Comparison of ENCODE assay signal across 14 cellular contexts in the genomic region with DNA sequence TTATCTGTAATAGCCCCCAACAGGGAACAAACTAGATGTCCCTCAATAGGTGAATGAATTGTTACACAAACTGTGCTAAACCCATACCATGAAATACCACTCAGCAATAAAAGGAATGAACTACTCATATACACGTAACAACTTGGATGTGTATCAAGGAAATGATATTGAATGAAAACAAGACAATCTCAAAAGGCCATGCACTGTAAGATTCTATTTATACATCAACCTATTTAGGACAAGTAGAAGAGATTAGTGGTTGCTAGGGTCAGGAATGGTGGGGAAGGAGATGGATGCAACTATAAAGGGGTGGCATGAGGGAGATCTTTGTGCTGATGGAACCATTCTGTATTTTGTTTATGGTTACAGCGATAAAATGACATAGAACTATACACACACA. TPM values are rescaled to one million over a fixed set of nuclear protein-coding genes. Genes with fewer than 3 reads are reported as not detected.
DNase-seq lines count a peak whose midpoint lies in the region; ATAC-seq and TF ChIP-seq lines count a peak whose summit lies in the region.
"Had no signal": no experiment of that assay in that cellular context is flagged by ENCODE, and none has a peak within 500 bp of the region (broad histone marks: within the 10 kb centered on the region; RNA-seq: fewer than 3 reads in every experiment).

No MANE protein-coding gene starts in this region.

- no peak for TF ChIP-seq POLR2A in IMR-90 (IDR thresholded peaks at IDR 0.05; ENCODE audit: low read depth, low read length)

- H3K27me3 ChIP-seq in heart right ventricle, result no peaks in the 10 kb centered on the region
- no peaks in the 10 kb centered on the region for H3K27me3 ChIP-seq in right cardiac atrium (ENCODE audit: control insufficient read depth, insufficient read depth)
- H3K27me3 ChIP-seq in IMR-90 (ENCODE audit: control insufficient read depth, insufficient read depth, low read length), result no peaks in the 10 kb centered on the region
- H3K27me3 ChIP-seq in psoas muscle (ENCODE audit: insufficient read depth in 3 of 3, low read length in 2 of 3), result no peaks in the 10 kb centered on the region

- H3K18ac ChIP-seq in IMR-90 (ENCODE audit: low read depth, low read length), result no peak overlapping the region

- ATAC-seq in heart right ventricle, result peak in 5 of 8 donors; percentile 30 to 69 (median 60)
- ATAC-seq in right cardiac atrium, result no peak
- ATAC-seq in IMR-90 (ENCODE audit: low read depth), result no peak
- peak; percentile 30 to 61 (median 44) for ATAC-seq in psoas muscle

- H2AFZ ChIP-seq in IMR-90 (replicated peaks; ENCODE audit: low read length, poor library complexity), result no peak overlapping the region

- H4K5ac ChIP-seq in IMR-90 (ENCODE audit: low read depth, low read length), result no peak overlapping the region

- no peak overlapping the region for H3K4ac ChIP-seq in IMR-90 (ENCODE audit: low read depth, low read length)

- H3K23ac ChIP-seq in IMR-90 (ENCODE audit: low read depth, low read length), result no peak overlapping the region

- intact Hi-C loops in heart right ventricle (cut with DNase I) (no loop called here), right cardiac atrium (cut with DNase I) (no loop called here), IMR-90 (cut with micrococcal nuclease) (no loop called here), psoas muscle (cut with DNase I) (no loop called here)

- DNase-seq in heart right ventricle (no peak), right cardiac atrium (no peak), IMR-90 (peak; percentile 15), choroid plexus epithelial cell (ENCODE audit: low read depth) (peak; percentile 21), psoas muscle (no peak), NCI-H2081 (lab: John Stamatoyannopoulos, UW) (no peak), 8988T (no peak)
- DNase-seq: KG1, NCI-H1417 treated with DMSO at 0.1 percent for 48 hours, NCI-H2029, NCI-H748 treated with DMSO at 0.1 percent for 48 hours had no signal

- dilution Hi-C loops in IMR-90 (cut with HindIII; ENCODE audit: low sequenced_read_pairs, unreplicated experiment), result no loop called here

- no peak overlapping the region for H3K9ac ChIP-seq in IMR-90 (ENCODE audit: low read depth, low read length)

- H3K56ac ChIP-seq in IMR-90 (ENCODE audit: extremely low read depth, insufficient read depth, low read length), result no peak overlapping the region

- no peak overlapping the region for H4K91ac ChIP-seq in IMR-90 (ENCODE audit: insufficient read depth, low read depth, low read length)

- no TSS peak for BruUV-seq in IMR-90 (replicated peaks; lab: Mats Ljungman, UMichigan)

- no peak overlapping the region for H2BK5ac ChIP-seq in IMR-90 (ENCODE audit: low read depth, low read length, poor library complexity, severe bottlenecking)

- no peak overlapping the region for H4K8ac ChIP-seq in IMR-90 (ENCODE audit: low read depth in 2 of 2, low read length in 2 of 2)

- WGBS in heart right ventricle, 2 donors, result 74 to 75% methylated on average over 2 of the region's 2 CpGs
- 73% methylated on average over 2 of the region's 2 CpGs for WGBS in right cardiac atrium
- no CpG with 5 or more reads among the region's 2 CpGs for WGBS in IMR-90 (ENCODE audit: extremely low coverage in 2 of 2, insufficient read length in 1 of 2), 2 experiments
- WGBS in psoas muscle, 3 donors, result 59 to 73% (median 61%) methylated on average over 2 of the region's 2 CpGs

- no peaks in the 10 kb centered on the region for H3K9me1 ChIP-seq in IMR-90 (ENCODE audit: insufficient read depth, low read length)

- H2BK20ac ChIP-seq in IMR-90 (ENCODE audit: low read depth, low read length), result no peak overlapping the region

- no peak overlapping the region for H2BK120ac ChIP-seq in IMR-90 (ENCODE audit: low read depth, low read length)

- no peak overlapping the region for H2BK15ac ChIP-seq in IMR-90 (ENCODE audit: low read depth, low read length)

- H3K9me3 ChIP-seq in heart right ventricle, result no peaks in the 10 kb centered on the region
- H3K9me3 ChIP-seq in right cardiac atrium (ENCODE audit: control insufficient read depth, low read length), result no peaks in the 10 kb centered on the region
- no peaks in the 10 kb centered on the region for H3K9me3 ChIP-seq in IMR-90 (ENCODE audit: control insufficient read depth, insufficient read depth, low read length)
- H3K9me3 ChIP-seq in psoas muscle, result no peaks in the 10 kb centered on the region
- H3K9me3 ChIP-seq: HAP-1 had no signal

- in situ Hi-C loops in IMR-90 (cut with MboI; ENCODE audit: low sequenced_read_pairs), result no loop called here

- H3K4me1 ChIP-seq in heart right ventricle (peaks cover 0 to 14% (median 6%) of the 10 kb centered on the region in 9 donors), right cardiac atrium (ENCODE audit: control insufficient read depth, insufficient read depth, low read length) (peaks cover 1% of the 10 kb centered on the region), IMR-90 (ENCODE audit: control insufficient read depth, insufficient read depth, low read length) (no peaks in the 10 kb centered on the region), psoas muscle (peaks cover 19% of the 10 kb centered on the region)

- H2AK5ac ChIP-seq in IMR-90 (ENCODE audit: low read depth, low read length), result no peak overlapping the region

- no peak overlapping the region for H3K4me3 ChIP-seq in heart right ventricle
- H3K4me3 ChIP-seq in right cardiac atrium (ENCODE audit: low read length), result no peak overlapping the region
- H3K4me3 ChIP-seq in IMR-90 (ENCODE audit: insufficient read depth, low read depth, low read length), result no peak overlapping the region
- no peak overlapping the region for H3K4me3 ChIP-seq in choroid plexus epithelial cell (ENCODE audit: low read depth, low read length)
- H3K4me3 ChIP-seq in psoas muscle, result no peak overlapping the region
- H3K4me3 ChIP-seq: HAP-1 had no signal

- peaks cover 12 to 16% of the 10 kb centered on the region in 2 experiments for H3K79me1 ChIP-seq in IMR-90 (ENCODE audit: low read depth in 1 of 2, low read length in 2 of 2)

- no peaks in the 10 kb centered on the region for H4K20me1 ChIP-seq in IMR-90 (ENCODE audit: insufficient read depth, low read length)

- H3K14ac ChIP-seq in IMR-90 (replicated peaks; ENCODE audit: low read depth, low read length), result no peak overlapping the region

- peak overlapping the region in 3 of 10 donors; percentile 26 to 45 (median 39) for H3K27ac ChIP-seq in heart right ventricle
- no peak overlapping the region for H3K27ac ChIP-seq in right cardiac atrium (ENCODE audit: low read length)
- no peak overlapping the region for H3K27ac ChIP-seq in IMR-90 (ENCODE audit: insufficient read depth, low read length)
- H3K27ac ChIP-seq in psoas muscle, result peak overlapping the region; percentile 66

- POLR2A ChIA-PET in IMR-90 (lab: Charles Lee; ENCODE audit: unreplicated experiment), result no interaction called here

- peaks cover 0 to 55% (median 37%) of the 10 kb centered on the region in 9 donors for H3K36me3 ChIP-seq in heart right ventricle
- H3K36me3 ChIP-seq in IMR-90 (ENCODE audit: control insufficient read depth, insufficient read depth, low read length), result peaks cover 33% of the 10 kb centered on the region
- H3K36me3 ChIP-seq in psoas muscle (ENCODE audit: insufficient read depth in 1 of 2, low read depth in 1 of 2), result peaks cover 5 to 37% of the 10 kb centered on the region in 2 donors

- no peak overlapping the region for H2AK9ac ChIP-seq in IMR-90 (replicated peaks; ENCODE audit: low read depth, low read length, poor library complexity)

- H3K4me2 ChIP-seq in IMR-90 (ENCODE audit: low read depth, low read length), result no peak overlapping the region

- TF ChIP-seq RAD21 in IMR-90 (IDR thresholded peaks at IDR 0.05; ENCODE audit: low read length), result no peak

- TF ChIP-seq CTCF in heart right ventricle (IDR thresholded peaks at IDR 0.05), result no peak
- TF ChIP-seq CTCF in IMR-90 (conservative IDR thresholded peaks at IDR 0.05; ENCODE audit: low read depth, low read length), result no peak
- no peak for TF ChIP-seq CTCF in choroid plexus epithelial cell (conservative IDR thresholded peaks at IDR 0.05; ENCODE audit: low read depth, low read length)
- TF ChIP-seq CTCF in psoas muscle (IDR thresholded peaks at IDR 0.05), result no peak

- CTCF ChIA-PET in IMR-90 (lab: Yijun Ruan, JAX), result no interaction called here

TF ChIP-seq in IMR-90, 13 proteins besides CTCF, POLR2A, EP300 and RAD21:
- TF ChIP-seq CEBPB (IDR thresholded peaks at IDR 0.05; ENCODE audit: low read depth, low read length), result no peak
- no peak for TF ChIP-seq BHLHE40 (IDR thresholded peaks at IDR 0.05; ENCODE audit: low read depth, low read length)

RNA-seq across cellular contexts. Expression of gene KANSL3, which starts 47.1 kb away (rescaled TPM):
- total RNA-seq in heart right ventricle, result 10 to 100 TPM; 25.4 to 38.1 (median 31.7) TPM
- 10 to 100 TPM; 12.5 to 21.8 TPM for polyA plus RNA-seq in heart right ventricle
- total RNA-seq in right cardiac atrium, result 10 to 100 TPM; 33.9 to 40.9 (median 34.8) TPM
- polyA plus RNA-seq in right cardiac atrium, result 14.5 TPM
- total RNA-seq in IMR-90 (2012; rRNA removed), result 25.0 and 26.3 TPM in 2 replicates
- 19.5 and 22.2 TPM in 2 replicates for polyA plus RNA-seq in IMR-90 (2012; rRNA removed)
- polyA plus RNA-seq in IMR-90 (2012; cell fraction: cytosol; rRNA removed), result 8.4 and 8.6 TPM in 2 replicates
- 41.0 and 52.4 TPM in 2 replicates for polyA plus RNA-seq in IMR-90 (2012; cell fraction: nucleus; rRNA removed; ENCODE audit: low replicate concordance)
- total RNA-seq in psoas muscle, result 10 to 100 TPM; 49.2 to 55.3 (median 50.6) TPM
- 100 to 1,000 TPM in 1 of 3 donors, 10 to 100 TPM in 2; 25.9 to 101 (median 32.6) TPM for polyA plus RNA-seq in psoas muscle

RNA-seq across cellular contexts. Expression of gene FER1L5, which starts 51.5 kb away (rescaled TPM):
- total RNA-seq in heart right ventricle (under 1 TPM in 5 of 10 donors, not detected in 5; 0.04 to 0.14 (median 0.07) TPM), right cardiac atrium (under 1 TPM in 3 of 4 donors, not detected in 1; 0.11 to 0.17 (median 0.15) TPM), IMR-90 (2012; rRNA removed) (0.28 and 0.36 TPM in 2 replicates), psoas muscle (not detected)
- polyA plus RNA-seq in heart right ventricle (under 1 TPM; 0.01 to 0.07 TPM), right cardiac atrium (0.05 TPM), IMR-90 (2012; rRNA removed) (0.09 and 0.15 TPM in 2 replicates), psoas muscle (under 1 TPM in 1 of 3 donors, not detected in 2; 0.01 TPM)
- under 0.01 and 0.03 TPM in 2 replicates for polyA plus RNA-seq in IMR-90 (2012; cell fraction: cytosol; rRNA removed)
- 0.38 and 0.86 TPM in 2 replicates for polyA plus RNA-seq in IMR-90 (2012; cell fraction: nucleus; rRNA removed; ENCODE audit: low replicate concordance)
- total RNA-seq: NCI-H460, RPMI7951 had no signal

RNA-seq across cellular contexts. Expression of gene ARID5A, which starts 54.5 kb away (rescaled TPM):
- total RNA-seq in heart right ventricle, result 100 to 1,000 TPM in 1 of 10 donors, 10 to 100 TPM in 9; 12.0 to 121 (median 43.5) TPM
- polyA plus RNA-seq in heart right ventricle, result 10 to 100 TPM; 35.0 to 42.9 TPM
- 10 to 100 TPM; 13.0 to 28.0 (median 19.3) TPM for total RNA-seq in right cardiac atrium
- 31.8 TPM for polyA plus RNA-seq in right cardiac atrium
- total RNA-seq in IMR-90 (2012; rRNA removed), result 2.2 and 2.3 TPM in 2 replicates
- 6.7 and 7.2 TPM in 2 replicates for polyA plus RNA-seq in IMR-90 (2012; rRNA removed)
- polyA plus RNA-seq in IMR-90 (2012; cell fraction: cytosol; rRNA removed), result 4.4 and 7.1 TPM in 2 replicates
- polyA plus RNA-seq in IMR-90 (2012; cell fraction: nucleus; rRNA removed; ENCODE audit: low replicate concordance), result 9.5 and 20.2 TPM in 2 replicates
- 10 to 100 TPM; 25.7 to 73.6 (median 37.8) TPM for total RNA-seq in psoas muscle
- 10 to 100 TPM; 12.9 to 29.9 (median 18.2) TPM for polyA plus RNA-seq in psoas muscle

Comparison
In these comparisons a context has a peak if more than half of its experiments do, and no peak if none do; other contexts are left out.
1. ATAC-seq: peak in heart right ventricle (5 of 8) and psoas muscle (4 of 4); none in right cardiac atrium (0 of 2) and IMR-90 (single experiment).
2. DNase-seq: peak in IMR-90 (single experiment) and choroid plexus epithelial cell (single experiment); none in heart right ventricle (0 of 2), right cardiac atrium (0 of 3), psoas muscle (0 of 2), NCI-H2081 (0 of 2) and 8988T (single experiment).